In genomic region chr9:3525088-3525835, GRCh38 we compare ENCODE assay signal across 1 cellular context.
A peak's percentile ranks its signal among the peaks of the same experiment; 100 is the strongest.
TF ChIP-seq lines count a peak whose summit lies in the region.

No MANE protein-coding gene starts in this region.

TF ChIP-seq in HEK293, 187 proteins besides CTCF, POLR2A, EP300 and RAD21 (continued from another document and continues in another):
- TF ChIP-seq ZBTB11 (tag by site-specific recombination; conservative IDR thresholded peaks at IDR 0.05; ENCODE audit: low read depth) = no peak
- TF ChIP-seq, protein P1, sequence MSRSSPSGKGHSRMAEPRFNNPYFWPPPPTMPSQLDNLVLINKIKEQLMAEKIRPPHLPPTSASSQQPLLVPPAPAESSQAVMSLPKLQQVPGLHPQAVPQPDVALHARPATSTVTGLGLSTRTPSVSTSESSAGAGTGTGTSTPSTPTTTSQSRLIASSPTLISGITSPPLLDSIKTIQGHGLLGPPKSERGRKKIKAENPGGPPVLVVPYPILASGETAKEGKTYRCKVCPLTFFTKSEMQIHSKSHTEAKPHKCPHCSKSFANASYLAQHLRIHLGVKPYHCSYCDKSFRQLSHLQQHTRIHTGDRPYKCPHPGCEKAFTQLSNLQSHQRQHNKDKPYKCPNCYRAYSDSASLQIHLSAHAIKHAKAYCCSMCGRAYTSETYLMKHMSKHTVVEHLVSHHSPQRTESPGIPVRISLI (tag by site-specific recombination; IDR thresholded peaks at IDR 0.05) = no peak
- TF ChIP-seq ZNF514 (tag by site-specific recombination; IDR thresholded peaks at IDR 0.05) = no peak
- TF ChIP-seq WT1 (tag by site-specific recombination; IDR thresholded peaks at IDR 0.05) = no peak
- TF ChIP-seq, protein P2, sequence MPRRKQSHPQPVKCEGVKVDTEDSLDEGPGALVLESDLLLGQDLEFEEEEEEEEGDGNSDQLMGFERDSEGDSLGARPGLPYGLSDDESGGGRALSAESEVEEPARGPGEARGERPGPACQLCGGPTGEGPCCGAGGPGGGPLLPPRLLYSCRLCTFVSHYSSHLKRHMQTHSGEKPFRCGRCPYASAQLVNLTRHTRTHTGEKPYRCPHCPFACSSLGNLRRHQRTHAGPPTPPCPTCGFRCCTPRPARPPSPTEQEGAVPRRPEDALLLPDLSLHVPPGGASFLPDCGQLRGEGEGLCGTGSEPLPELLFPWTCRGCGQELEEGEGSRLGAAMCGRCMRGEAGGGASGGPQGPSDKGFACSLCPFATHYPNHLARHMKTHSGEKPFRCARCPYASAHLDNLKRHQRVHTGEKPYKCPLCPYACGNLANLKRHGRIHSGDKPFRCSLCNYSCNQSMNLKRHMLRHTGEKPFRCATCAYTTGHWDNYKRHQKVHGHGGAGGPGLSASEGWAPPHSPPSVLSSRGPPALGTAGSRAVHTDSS (tag by site-specific recombination; IDR thresholded peaks at IDR 0.05) = peak; percentile 94
- TF ChIP-seq ZNF626 (tag by site-specific recombination; IDR thresholded peaks at IDR 0.05) = no peak
- TF ChIP-seq KLF1 (tag by site-specific recombination; IDR thresholded peaks at IDR 0.05) = no peak
- TF ChIP-seq ZEB2 (tag by site-specific recombination; IDR thresholded peaks at IDR 0.05) = no peak
- TF ChIP-seq HOXD13 (CRISPR knock-in tag; IDR thresholded peaks at IDR 0.05; ENCODE audit: borderline replicate concordance) = no peak
- TF ChIP-seq YY1 (tag by site-specific recombination; IDR thresholded peaks at IDR 0.05) = 0 out of 2 replicates have a peak, but pooled peaks have one; percentile 16
- TF ChIP-seq EGR2 (tag by site-specific recombination; IDR thresholded peaks at IDR 0.05; ENCODE audit: low read depth) = peak; percentile 69
- TF ChIP-seq ZNF324 (tag by site-specific recombination; IDR thresholded peaks at IDR 0.05) = no peak
- TF ChIP-seq PRDM1 (tag by site-specific recombination; IDR thresholded peaks at IDR 0.05) = no peak
- TF ChIP-seq ZNF416 (tag by site-specific recombination; IDR thresholded peaks at IDR 0.05) = no peak
- TF ChIP-seq ZNF202 (tag by site-specific recombination; IDR thresholded peaks at IDR 0.05; ENCODE audit: borderline replicate concordance) = no peak
- TF ChIP-seq ZBTB10 (tag by site-specific recombination; IDR thresholded peaks at IDR 0.05) = no peak
- no peak for TF ChIP-seq GFI1B (tag by site-specific recombination; IDR thresholded peaks at IDR 0.05)
- TF ChIP-seq, protein P3, sequence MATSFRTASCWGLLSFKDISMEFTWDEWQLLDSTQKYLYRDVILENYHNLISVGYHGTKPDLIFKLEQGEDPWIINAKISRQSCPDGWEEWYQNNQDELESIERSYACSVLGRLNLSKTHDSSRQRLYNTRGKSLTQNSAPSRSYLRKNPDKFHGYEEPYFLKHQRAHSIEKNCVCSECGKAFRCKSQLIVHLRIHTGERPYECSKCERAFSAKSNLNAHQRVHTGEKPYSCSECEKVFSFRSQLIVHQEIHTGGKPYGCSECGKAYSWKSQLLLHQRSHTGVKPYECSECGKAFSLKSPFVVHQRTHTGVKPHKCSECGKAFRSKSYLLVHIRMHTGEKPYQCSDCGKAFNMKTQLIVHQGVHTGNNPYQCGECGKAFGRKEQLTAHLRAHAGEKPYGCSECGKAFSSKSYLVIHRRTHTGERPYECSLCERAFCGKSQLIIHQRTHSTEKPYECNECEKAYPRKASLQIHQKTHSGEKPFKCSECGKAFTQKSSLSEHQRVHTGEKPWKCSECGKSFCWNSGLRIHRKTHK (tag by site-specific recombination; IDR thresholded peaks at IDR 0.05) = no peak
- peak; percentile 72 for TF ChIP-seq ZBTB26 (tag by site-specific recombination; optimal IDR thresholded peaks at IDR 0.05)
- TF ChIP-seq ZNF707 (tag by site-specific recombination; IDR thresholded peaks at IDR 0.05) = no peak
- TF ChIP-seq HOXA7 (CRISPR knock-in tag; IDR thresholded peaks at IDR 0.05; ENCODE audit: borderline replicate concordance) = no peak
- no peak for TF ChIP-seq ZNF701 (tag by site-specific recombination; IDR thresholded peaks at IDR 0.05)
- no peak for TF ChIP-seq PRDM6 (tag by site-specific recombination; IDR thresholded peaks at IDR 0.05)
- TF ChIP-seq ZNF138 (tag by site-specific recombination; IDR thresholded peaks at IDR 0.05; ENCODE audit: borderline replicate concordance) = no peak
- TF ChIP-seq SCRT1 (tag by site-specific recombination; IDR thresholded peaks at IDR 0.05; ENCODE audit: borderline replicate concordance) = no peak
- TF ChIP-seq ZIC2 (tag by site-specific recombination; IDR thresholded peaks at IDR 0.05) = no peak
- TF ChIP-seq ZBTB1 (tag by site-specific recombination; IDR thresholded peaks at IDR 0.05) = no peak
- no peak for TF ChIP-seq KLF9 (tag by site-specific recombination; IDR thresholded peaks at IDR 0.05; ENCODE audit: low read depth)
- TF ChIP-seq ZNF248 (tag by site-specific recombination; IDR thresholded peaks at IDR 0.05) = no peak
- TF ChIP-seq ZNF404 (tag by site-specific recombination; IDR thresholded peaks at IDR 0.05) = no peak
- TF ChIP-seq KLF8 (tag by site-specific recombination; IDR thresholded peaks at IDR 0.05) = no peak
- TF ChIP-seq ZNF10 (tag by site-specific recombination; IDR thresholded peaks at IDR 0.05) = no peak
- TF ChIP-seq ZNF561 (tag by site-specific recombination; IDR thresholded peaks at IDR 0.05; ENCODE audit: borderline replicate concordance) = no peak
- TF ChIP-seq ZNF433 (tag by site-specific recombination; IDR thresholded peaks at IDR 0.05; ENCODE audit: low read depth) = no peak
- no peak for TF ChIP-seq ZNF76 (tag by site-specific recombination; IDR thresholded peaks at IDR 0.05; ENCODE audit: borderline replicate concordance, low read depth)
- TF ChIP-seq ZNF366 (tag by site-specific recombination; conservative IDR thresholded peaks at IDR 0.05) = no peak; the same call in 1 of the 2 replicates
- no peak for TF ChIP-seq ZSCAN16 (tag by site-specific recombination; IDR thresholded peaks at IDR 0.05)
- TF ChIP-seq ZNF292 (tag by site-specific recombination; IDR thresholded peaks at IDR 0.05; ENCODE audit: borderline replicate concordance, low read depth) = no peak
- TF ChIP-seq ZNF335 (tag by site-specific recombination; conservative IDR thresholded peaks at IDR 0.05) = peak; percentile 67; the same call in 1 of the 2 replicates
- no peak for TF ChIP-seq ZNF560 (tag by site-specific recombination; IDR thresholded peaks at IDR 0.05; ENCODE audit: borderline replicate concordance)
- TF ChIP-seq, protein P4, sequence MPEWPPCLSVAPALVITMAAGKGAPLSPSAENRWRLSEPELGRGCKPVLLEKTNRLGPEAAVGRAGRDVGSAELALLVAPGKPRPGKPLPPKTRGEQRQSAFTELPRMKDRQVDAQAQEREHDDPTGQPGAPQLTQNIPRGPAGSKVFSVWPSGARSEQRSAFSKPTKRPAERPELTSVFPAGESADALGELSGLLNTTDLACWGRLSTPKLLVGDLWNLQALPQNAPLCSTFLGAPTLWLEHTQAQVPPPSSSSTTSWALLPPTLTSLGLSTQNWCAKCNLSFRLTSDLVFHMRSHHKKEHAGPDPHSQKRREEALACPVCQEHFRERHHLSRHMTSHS (tag by site-specific recombination; IDR thresholded peaks at IDR 0.05) = no peak
- no peak for TF ChIP-seq ZNF214 (tag by site-specific recombination; IDR thresholded peaks at IDR 0.05; ENCODE audit: borderline replicate concordance)
- TF ChIP-seq KLF7 (tag by site-specific recombination; IDR thresholded peaks at IDR 0.05; ENCODE audit: borderline replicate concordance) = no peak
- TF ChIP-seq ZNF585B (tag by site-specific recombination; IDR thresholded peaks at IDR 0.05) = no peak
- no peak for TF ChIP-seq ZNF558 (tag by site-specific recombination; IDR thresholded peaks at IDR 0.05)
- peak; percentile 21; the same call in 1 of the 2 replicates for TF ChIP-seq ZNF777 (tag by site-specific recombination; IDR thresholded peaks at IDR 0.05; ENCODE audit: borderline replicate concordance)
- TF ChIP-seq PRDM10 (tag by site-specific recombination; IDR thresholded peaks at IDR 0.05) = no peak
- TF ChIP-seq ZNF37A (tag by site-specific recombination; IDR thresholded peaks at IDR 0.05) = no peak
